ENCODE assay signal across 1 cellular context in the genomic region with DNA sequence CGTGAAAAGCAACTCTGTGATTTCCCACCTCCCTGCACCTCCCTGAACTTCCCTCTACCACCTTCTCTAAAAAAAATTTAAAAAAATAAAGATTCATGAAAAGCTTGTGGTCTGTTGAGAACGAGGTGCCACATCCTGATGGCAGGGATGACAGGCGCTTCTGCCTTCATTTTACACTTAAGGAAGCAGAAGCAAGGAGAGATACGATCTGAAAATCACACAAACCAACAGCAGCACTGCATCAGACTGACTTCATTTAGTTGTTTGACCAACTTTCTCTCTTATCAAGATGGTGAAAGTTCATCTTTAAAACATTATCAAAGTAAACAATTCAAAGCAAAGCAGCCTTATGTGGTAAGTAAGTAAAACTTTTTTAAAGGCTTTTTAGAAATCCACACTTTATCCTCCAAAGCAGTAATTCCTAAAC.
A peak's percentile ranks its signal among the peaks of the same experiment; 100 is the strongest.
TF ChIP-seq lines count a peak whose summit lies in the region.

No MANE protein-coding gene starts in this region.

TF ChIP-seq in HepG2, 621 proteins besides CTCF, POLR2A, EP300 and RAD21 (continued from another document and continues in another):
- 0 out of 2 replicates have a peak, but pooled peaks have one; percentile 67 for TF ChIP-seq BRCA1 (CRISPR knock-in tag; IDR thresholded peaks at IDR 0.05)
- peak; percentile 78; the same call in 1 of the 2 replicates for TF ChIP-seq PPARG (CRISPR knock-in tag; conservative IDR thresholded peaks at IDR 0.05)
- TF ChIP-seq JUNB (CRISPR knock-in tag; IDR thresholded peaks at IDR 0.05; ENCODE audit: borderline replicate concordance), result no peak
- 0 out of 2 replicates have a peak, but pooled peaks have one; percentile 37 for TF ChIP-seq ZNF629 (CRISPR knock-in tag; conservative IDR thresholded peaks at IDR 0.05)
- TF ChIP-seq ZNF510 (CRISPR knock-in tag; IDR thresholded peaks at IDR 0.05; ENCODE audit: low read depth), result no peak
- TF ChIP-seq, protein P1, sequence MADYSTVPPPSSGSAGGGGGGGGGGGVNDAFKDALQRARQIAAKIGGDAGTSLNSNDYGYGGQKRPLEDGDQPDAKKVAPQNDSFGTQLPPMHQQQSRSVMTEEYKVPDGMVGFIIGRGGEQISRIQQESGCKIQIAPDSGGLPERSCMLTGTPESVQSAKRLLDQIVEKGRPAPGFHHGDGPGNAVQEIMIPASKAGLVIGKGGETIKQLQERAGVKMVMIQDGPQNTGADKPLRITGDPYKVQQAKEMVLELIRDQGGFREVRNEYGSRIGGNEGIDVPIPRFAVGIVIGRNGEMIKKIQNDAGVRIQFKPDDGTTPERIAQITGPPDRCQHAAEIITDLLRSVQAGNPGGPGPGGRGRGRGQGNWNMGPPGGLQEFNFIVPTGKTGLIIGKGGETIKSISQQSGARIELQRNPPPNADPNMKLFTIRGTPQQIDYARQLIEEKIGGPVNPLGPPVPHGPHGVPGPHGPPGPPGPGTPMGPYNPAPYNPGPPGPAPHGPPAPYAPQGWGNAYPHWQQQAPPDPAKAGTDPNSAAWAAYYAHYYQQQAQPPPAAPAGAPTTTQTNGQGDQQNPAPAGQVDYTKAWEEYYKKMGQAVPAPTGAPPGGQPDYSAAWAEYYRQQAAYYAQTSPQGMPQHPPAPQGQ (CRISPR knock-in tag; IDR thresholded peaks at IDR 0.05; ENCODE audit: borderline replicate concordance), result no peak
- TF ChIP-seq ATF7 (IDR thresholded peaks at IDR 0.05), result no peak
- no peak for TF ChIP-seq ATF7 (CRISPR knock-in tag; IDR thresholded peaks at IDR 0.05)
- TF ChIP-seq, protein P2, sequence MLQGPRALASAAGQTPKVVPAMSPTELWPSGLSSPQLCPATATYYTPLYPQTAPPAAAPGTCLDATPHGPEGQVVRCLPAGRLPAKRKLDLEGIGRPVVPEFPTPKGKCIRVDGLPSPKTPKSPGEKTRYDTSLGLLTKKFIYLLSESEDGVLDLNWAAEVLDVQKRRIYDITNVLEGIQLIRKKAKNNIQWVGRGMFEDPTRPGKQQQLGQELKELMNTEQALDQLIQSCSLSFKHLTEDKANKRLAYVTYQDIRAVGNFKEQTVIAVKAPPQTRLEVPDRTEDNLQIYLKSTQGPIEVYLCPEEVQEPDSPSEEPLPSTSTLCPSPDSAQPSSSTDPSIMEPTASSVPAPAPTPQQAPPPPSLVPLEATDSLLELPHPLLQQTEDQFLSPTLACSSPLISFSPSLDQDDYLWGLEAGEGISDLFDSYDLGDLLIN (CRISPR knock-in tag; IDR thresholded peaks at IDR 0.05; ENCODE audit: borderline replicate concordance), result no peak
- TF ChIP-seq GABPB1 (CRISPR knock-in tag; IDR thresholded peaks at IDR 0.05), result no peak
- no peak for TF ChIP-seq TCF12 (IDR thresholded peaks at IDR 0.05)
- no peak for TF ChIP-seq TCF12 (CRISPR knock-in tag; IDR thresholded peaks at IDR 0.05)
- TF ChIP-seq, protein P3, sequence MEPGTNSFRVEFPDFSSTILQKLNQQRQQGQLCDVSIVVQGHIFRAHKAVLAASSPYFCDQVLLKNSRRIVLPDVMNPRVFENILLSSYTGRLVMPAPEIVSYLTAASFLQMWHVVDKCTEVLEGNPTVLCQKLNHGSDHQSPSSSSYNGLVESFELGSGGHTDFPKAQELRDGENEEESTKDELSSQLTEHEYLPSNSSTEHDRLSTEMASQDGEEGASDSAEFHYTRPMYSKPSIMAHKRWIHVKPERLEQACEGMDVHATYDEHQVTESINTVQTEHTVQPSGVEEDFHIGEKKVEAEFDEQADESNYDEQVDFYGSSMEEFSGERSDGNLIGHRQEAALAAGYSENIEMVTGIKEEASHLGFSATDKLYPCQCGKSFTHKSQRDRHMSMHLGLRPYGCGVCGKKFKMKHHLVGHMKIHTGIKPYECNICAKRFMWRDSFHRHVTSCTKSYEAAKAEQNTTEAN (CRISPR knock-in tag; conservative IDR thresholded peaks at IDR 0.05), result 0 out of 2 replicates have a peak, but pooled peaks have one; percentile 34
- no peak for TF ChIP-seq CEBPB (IDR thresholded peaks at IDR 0.05; ENCODE audit: borderline replicate concordance, low read depth, low read length)
- TF ChIP-seq ELF3 (CRISPR knock-in tag; IDR thresholded peaks at IDR 0.05), result 0 out of 2 replicates have a peak, but pooled peaks have one; percentile 5
- TF ChIP-seq ZNF598 (CRISPR knock-in tag; IDR thresholded peaks at IDR 0.05; ENCODE audit: borderline replicate concordance), result no peak
- no peak for TF ChIP-seq ZNF619 (CRISPR knock-in tag; IDR thresholded peaks at IDR 0.05)
- 0 out of 2 replicates have a peak, but pooled peaks have one; percentile 31 for TF ChIP-seq ZNF557 (CRISPR knock-in tag; IDR thresholded peaks at IDR 0.05)
- TF ChIP-seq, protein P4, sequence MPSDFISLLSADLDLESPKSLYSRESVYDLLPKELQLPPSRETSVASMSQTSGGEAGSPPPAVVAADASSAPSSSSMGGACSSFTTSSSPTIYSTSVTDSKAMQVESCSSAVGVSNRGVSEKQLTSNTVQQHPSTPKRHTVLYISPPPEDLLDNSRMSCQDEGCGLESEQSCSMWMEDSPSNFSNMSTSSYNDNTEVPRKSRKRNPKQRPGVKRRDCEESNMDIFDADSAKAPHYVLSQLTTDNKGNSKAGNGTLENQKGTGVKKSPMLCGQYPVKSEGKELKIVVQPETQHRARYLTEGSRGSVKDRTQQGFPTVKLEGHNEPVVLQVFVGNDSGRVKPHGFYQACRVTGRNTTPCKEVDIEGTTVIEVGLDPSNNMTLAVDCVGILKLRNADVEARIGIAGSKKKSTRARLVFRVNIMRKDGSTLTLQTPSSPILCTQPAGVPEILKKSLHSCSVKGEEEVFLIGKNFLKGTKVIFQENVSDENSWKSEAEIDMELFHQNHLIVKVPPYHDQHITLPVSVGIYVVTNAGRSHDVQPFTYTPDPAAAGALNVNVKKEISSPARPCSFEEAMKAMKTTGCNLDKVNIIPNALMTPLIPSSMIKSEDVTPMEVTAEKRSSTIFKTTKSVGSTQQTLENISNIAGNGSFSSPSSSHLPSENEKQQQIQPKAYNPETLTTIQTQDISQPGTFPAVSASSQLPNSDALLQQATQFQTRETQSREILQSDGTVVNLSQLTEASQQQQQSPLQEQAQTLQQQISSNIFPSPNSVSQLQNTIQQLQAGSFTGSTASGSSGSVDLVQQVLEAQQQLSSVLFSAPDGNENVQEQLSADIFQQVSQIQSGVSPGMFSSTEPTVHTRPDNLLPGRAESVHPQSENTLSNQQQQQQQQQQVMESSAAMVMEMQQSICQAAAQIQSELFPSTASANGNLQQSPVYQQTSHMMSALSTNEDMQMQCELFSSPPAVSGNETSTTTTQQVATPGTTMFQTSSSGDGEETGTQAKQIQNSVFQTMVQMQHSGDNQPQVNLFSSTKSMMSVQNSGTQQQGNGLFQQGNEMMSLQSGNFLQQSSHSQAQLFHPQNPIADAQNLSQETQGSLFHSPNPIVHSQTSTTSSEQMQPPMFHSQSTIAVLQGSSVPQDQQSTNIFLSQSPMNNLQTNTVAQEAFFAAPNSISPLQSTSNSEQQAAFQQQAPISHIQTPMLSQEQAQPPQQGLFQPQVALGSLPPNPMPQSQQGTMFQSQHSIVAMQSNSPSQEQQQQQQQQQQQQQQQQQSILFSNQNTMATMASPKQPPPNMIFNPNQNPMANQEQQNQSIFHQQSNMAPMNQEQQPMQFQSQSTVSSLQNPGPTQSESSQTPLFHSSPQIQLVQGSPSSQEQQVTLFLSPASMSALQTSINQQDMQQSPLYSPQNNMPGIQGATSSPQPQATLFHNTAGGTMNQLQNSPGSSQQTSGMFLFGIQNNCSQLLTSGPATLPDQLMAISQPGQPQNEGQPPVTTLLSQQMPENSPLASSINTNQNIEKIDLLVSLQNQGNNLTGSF (CRISPR knock-in tag; IDR thresholded peaks at IDR 0.05), result no peak
- TF ChIP-seq, protein P5, sequence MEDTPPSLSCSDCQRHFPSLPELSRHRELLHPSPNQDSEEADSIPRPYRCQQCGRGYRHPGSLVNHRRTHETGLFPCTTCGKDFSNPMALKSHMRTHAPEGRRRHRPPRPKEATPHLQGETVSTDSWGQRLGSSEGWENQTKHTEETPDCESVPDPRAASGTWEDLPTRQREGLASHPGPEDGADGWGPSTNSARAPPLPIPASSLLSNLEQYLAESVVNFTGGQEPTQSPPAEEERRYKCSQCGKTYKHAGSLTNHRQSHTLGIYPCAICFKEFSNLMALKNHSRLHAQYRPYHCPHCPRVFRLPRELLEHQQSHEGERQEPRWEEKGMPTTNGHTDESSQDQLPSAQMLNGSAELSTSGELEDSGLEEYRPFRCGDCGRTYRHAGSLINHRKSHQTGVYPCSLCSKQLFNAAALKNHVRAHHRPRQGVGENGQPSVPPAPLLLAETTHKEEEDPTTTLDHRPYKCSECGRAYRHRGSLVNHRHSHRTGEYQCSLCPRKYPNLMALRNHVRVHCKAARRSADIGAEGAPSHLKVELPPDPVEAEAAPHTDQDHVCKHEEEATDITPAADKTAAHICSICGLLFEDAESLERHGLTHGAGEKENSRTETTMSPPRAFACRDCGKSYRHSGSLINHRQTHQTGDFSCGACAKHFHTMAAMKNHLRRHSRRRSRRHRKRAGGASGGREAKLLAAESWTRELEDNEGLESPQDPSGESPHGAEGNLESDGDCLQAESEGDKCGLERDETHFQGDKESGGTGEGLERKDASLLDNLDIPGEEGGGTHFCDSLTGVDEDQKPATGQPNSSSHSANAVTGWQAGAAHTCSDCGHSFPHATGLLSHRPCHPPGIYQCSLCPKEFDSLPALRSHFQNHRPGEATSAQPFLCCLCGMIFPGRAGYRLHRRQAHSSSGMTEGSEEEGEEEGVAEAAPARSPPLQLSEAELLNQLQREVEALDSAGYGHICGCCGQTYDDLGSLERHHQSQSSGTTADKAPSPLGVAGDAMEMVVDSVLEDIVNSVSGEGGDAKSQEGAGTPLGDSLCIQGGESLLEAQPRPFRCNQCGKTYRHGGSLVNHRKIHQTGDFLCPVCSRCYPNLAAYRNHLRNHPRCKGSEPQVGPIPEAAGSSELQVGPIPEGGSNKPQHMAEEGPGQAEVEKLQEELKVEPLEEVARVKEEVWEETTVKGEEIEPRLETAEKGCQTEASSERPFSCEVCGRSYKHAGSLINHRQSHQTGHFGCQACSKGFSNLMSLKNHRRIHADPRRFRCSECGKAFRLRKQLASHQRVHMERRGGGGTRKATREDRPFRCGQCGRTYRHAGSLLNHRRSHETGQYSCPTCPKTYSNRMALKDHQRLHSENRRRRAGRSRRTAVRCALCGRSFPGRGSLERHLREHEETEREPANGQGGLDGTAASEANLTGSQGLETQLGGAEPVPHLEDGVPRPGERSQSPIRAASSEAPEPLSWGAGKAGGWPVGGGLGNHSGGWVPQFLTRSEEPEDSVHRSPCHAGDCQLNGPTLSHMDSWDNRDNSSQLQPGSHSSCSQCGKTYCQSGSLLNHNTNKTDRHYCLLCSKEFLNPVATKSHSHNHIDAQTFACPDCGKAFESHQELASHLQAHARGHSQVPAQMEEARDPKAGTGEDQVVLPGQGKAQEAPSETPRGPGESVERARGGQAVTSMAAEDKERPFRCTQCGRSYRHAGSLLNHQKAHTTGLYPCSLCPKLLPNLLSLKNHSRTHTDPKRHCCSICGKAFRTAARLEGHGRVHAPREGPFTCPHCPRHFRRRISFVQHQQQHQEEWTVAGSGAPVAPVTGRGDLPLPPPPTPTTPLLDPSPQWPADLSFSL (CRISPR knock-in tag; IDR thresholded peaks at IDR 0.05), result 0 out of 2 replicates have a peak, but pooled peaks have one; percentile 33
- TF ChIP-seq ZNF501 (CRISPR knock-in tag; IDR thresholded peaks at IDR 0.05), result no peak
- TF ChIP-seq, protein P6, sequence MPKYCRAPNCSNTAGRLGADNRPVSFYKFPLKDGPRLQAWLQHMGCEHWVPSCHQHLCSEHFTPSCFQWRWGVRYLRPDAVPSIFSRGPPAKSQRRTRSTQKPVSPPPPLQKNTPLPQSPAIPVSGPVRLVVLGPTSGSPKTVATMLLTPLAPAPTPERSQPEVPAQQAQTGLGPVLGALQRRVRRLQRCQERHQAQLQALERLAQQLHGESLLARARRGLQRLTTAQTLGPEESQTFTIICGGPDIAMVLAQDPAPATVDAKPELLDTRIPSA (CRISPR knock-in tag; IDR thresholded peaks at IDR 0.05; ENCODE audit: borderline replicate concordance), result no peak
- 0 out of 2 replicates have a peak, but pooled peaks have one; percentile 7 for TF ChIP-seq ZSCAN9 (CRISPR knock-in tag; IDR thresholded peaks at IDR 0.05; ENCODE audit: borderline replicate concordance)
- peak; percentile 46 for TF ChIP-seq HNF4A (CRISPR knock-in tag; IDR thresholded peaks at IDR 0.05)
- TF ChIP-seq ZNF761 (CRISPR knock-in tag; conservative IDR thresholded peaks at IDR 0.05), result no peak
- TF ChIP-seq, protein P7, sequence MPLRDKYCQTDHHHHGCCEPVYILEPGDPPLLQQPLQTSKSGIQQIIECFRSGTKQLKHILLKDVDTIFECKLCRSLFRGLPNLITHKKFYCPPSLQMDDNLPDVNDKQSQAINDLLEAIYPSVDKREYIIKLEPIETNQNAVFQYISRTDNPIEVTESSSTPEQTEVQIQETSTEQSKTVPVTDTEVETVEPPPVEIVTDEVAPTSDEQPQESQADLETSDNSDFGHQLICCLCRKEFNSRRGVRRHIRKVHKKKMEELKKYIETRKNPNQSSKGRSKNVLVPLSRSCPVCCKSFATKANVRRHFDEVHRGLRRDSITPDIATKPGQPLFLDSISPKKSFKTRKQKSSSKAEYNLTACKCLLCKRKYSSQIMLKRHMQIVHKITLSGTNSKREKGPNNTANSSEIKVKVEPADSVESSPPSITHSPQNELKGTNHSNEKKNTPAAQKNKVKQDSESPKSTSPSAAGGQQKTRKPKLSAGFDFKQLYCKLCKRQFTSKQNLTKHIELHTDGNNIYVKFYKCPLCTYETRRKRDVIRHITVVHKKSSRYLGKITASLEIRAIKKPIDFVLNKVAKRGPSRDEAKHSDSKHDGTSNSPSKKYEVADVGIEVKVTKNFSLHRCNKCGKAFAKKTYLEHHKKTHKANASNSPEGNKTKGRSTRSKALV (CRISPR knock-in tag; IDR thresholded peaks at IDR 0.05), result peak; percentile 35; the same call in 1 of the 2 replicates
- peak; percentile 41; the same call in 1 of the 2 replicates for TF ChIP-seq HDAC2 (CRISPR knock-in tag; IDR thresholded peaks at IDR 0.05)
- TF ChIP-seq ARNTL (CRISPR knock-in tag; IDR thresholded peaks at IDR 0.05), result no peak
- no peak for TF ChIP-seq ZNF367 (CRISPR knock-in tag; IDR thresholded peaks at IDR 0.05; ENCODE audit: borderline replicate concordance)
